17 cellular contexts compared by ENCODE assay signal in the genomic region with DNA sequence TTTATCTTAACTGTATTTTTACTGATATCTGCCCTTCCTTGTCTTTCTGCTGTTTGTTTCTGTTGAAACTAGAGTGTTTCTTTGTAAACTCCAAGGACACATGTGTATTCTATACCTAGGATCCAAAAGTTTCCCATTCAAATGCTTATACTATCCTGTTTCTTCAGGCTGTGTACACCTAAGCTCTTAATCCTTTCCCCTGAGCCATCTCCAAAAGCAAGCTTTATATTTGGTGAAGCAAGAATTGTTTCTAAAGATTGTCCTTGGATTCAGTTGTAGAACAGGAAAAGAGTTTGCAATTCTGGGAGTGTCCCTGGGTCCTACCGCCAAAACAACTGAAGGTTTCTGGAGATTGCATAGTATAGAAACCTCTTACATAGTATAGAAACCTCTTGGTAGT.
"Had no signal": no experiment of that assay in that cellular context is flagged by ENCODE, and none has a peak within 500 bp of the region (broad histone marks: within the 10 kb centered on the region; RNA-seq: fewer than 3 reads in every experiment).

No MANE protein-coding gene starts in this region.

- H3K36me3 ChIP-seq: esophagus muscularis mucosa, heart left ventricle, neutrophil, tibial nerve had no signal

- H3K27ac ChIP-seq: neutrophil, tibial nerve had no signal

- H3K9me3 ChIP-seq: esophagus muscularis mucosa, heart left ventricle, neutrophil, tibial nerve had no signal

- ATAC-seq: heart left ventricle; naive thymus-derived CD8-positive, alpha-beta T cell had no signal

- H3K4me3 ChIP-seq: esophagus muscularis mucosa, heart left ventricle, tibial nerve had no signal

- H3K27me3 ChIP-seq: esophagus muscularis mucosa, heart left ventricle, neutrophil, tibial nerve had no signal

- DNase-seq: activated CD4-positive, alpha-beta T cell treated with anti-CD3 and anti-CD28 coated beads, Interleukin-2, amount 10 ng/mL, durations not matched to agents 7 days and 5 days; activated CD4-positive, CD25-positive, alpha-beta regulatory T cell; activated CD8-positive, alpha-beta memory T cell treated with anti-CD3 and anti-CD28 coated beads for 24 hours; caudate nucleus; foreskin melanocyte; heart left ventricle; islet precursor cell; naive thymus-derived CD8-positive, alpha-beta T cell; retina; stimulated activated CD4-positive, alpha-beta T cell treated with anti-CD3 and anti-CD28 coated beads, Interleukin-15, amount 100 ng/mL, for 24 hours; stimulated activated CD4-positive, alpha-beta T cell treated with anti-CD3 and anti-CD28 coated beads, Interleukin-4, amount 100 ng/mL, for 24 hours; stimulated activated CD8-positive, alpha-beta memory T cell treated with anti-CD3 and anti-CD28 coated beads, Interleukin-4, amount 100 ng/mL, for 48 hours; stimulated activated naive CD4-positive, alpha-beta T cell treated with Interleukin-2 at 50 U/mL for 16 hours; substantia nigra had no signal
